1 cellular context compared by ENCODE assay signal in the genomic region with DNA sequence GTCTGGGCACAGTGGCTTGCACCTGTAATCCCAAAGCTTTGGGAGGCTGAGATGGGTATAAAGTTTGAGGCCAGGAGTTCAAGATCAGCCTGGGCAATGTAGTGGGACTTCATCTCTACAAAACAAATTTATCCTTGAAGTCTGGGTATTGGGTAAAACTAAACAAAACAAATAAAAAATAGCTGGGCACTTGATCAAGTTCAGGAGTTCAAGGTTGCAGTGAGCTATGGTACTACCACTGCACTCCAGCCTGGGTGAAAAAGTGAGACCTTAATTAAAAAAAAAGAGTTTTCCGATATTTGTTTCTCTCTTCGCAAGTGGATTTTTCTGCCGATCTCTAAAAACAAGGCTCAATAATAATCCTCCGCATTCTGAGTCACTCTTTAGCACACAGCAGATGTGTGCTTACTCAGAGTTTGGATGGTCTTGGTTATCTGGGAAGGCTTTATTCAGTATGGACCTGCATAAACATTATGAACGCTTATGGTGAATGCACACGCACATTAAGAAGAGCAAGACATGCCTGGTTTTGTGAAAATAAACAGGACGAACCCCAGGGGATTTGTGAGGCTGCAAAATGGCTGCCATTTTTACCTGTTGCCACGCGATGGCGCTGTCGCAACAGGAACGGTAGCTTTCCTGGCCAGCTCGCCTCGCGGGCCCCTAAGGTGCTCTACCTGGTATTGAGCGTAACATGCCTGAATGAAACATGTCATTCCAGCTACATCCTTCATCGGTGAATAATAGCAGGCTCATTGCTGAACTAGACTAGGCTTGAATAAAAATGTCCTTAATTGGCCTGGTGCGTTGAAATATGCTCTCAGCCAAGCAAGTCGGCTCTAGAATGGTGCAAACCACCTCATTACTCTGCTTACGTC.
TF ChIP-seq lines count a peak whose summit lies in the region.

No MANE protein-coding gene starts in this region.

TF ChIP-seq in HepG2, 621 proteins besides CTCF, POLR2A, EP300 and RAD21 (continued from another document):
- TF ChIP-seq, protein P1, sequence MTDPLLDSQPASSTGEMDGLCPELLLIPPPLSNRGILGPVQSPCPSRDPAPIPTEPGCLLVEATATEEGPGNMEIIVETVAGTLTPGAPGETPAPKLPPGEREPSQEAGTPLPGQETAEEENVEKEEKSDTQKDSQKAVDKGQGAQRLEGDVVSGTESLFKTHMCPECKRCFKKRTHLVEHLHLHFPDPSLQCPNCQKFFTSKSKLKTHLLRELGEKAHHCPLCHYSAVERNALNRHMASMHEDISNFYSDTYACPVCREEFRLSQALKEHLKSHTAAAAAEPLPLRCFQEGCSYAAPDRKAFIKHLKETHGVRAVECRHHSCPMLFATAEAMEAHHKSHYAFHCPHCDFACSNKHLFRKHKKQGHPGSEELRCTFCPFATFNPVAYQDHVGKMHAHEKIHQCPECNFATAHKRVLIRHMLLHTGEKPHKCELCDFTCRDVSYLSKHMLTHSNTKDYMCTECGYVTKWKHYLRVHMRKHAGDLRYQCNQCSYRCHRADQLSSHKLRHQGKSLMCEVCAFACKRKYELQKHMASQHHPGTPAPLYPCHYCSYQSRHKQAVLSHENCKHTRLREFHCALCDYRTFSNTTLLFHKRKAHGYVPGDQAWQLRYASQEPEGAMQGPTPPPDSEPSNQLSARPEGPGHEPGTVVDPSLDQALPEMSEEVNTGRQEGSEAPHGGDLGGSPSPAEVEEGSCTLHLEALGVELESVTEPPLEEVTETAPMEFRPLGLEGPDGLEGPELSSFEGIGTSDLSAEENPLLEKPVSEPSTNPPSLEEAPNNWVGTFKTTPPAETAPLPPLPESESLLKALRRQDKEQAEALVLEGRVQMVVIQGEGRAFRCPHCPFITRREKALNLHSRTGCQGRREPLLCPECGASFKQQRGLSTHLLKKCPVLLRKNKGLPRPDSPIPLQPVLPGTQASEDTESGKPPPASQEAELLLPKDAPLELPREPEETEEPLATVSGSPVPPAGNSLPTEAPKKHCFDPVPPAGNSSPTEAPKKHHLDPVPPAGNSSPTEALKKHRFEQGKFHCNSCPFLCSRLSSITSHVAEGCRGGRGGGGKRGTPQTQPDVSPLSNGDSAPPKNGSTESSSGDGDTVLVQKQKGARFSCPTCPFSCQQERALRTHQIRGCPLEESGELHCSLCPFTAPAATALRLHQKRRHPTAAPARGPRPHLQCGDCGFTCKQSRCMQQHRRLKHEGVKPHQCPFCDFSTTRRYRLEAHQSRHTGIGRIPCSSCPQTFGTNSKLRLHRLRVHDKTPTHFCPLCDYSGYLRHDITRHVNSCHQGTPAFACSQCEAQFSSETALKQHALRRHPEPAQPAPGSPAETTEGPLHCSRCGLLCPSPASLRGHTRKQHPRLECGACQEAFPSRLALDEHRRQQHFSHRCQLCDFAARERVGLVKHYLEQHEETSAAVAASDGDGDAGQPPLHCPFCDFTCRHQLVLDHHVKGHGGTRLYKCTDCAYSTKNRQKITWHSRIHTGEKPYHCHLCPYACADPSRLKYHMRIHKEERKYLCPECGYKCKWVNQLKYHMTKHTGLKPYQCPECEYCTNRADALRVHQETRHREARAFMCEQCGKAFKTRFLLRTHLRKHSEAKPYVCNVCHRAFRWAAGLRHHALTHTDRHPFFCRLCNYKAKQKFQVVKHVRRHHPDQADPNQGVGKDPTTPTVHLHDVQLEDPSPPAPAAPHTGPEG (CRISPR knock-in tag; IDR thresholded peaks at IDR 0.05): no peak
- TF ChIP-seq ETV5 (CRISPR knock-in tag; IDR thresholded peaks at IDR 0.05; ENCODE audit: borderline replicate concordance): no peak
